In genomic region chr1:239992566-239992965, GRCh38 we compare ENCODE assay signal across 7 cellular contexts.
DNase-seq lines count a peak whose midpoint lies in the region; TF ChIP-seq lines count a peak whose summit lies in the region.
"Not testable (repeated sequence)": the region's sequence is repeated elsewhere in the genome, so short reads cannot be mapped to it uniquely, and the experiment has no call there.

No MANE protein-coding gene starts in this region.

- peak overlapping the region; percentile 35 for H3K4me3 ChIP-seq in WERI-Rb-1 (ENCODE audit: low read depth, low read length)
- H3K4me3 ChIP-seq in esophagus muscularis mucosa, result not testable (repeated sequence)

- peaks cover 14% of the 10 kb centered on the region for H3K9me3 Mint-ChIP-seq in nephron progenitor cell

- peak; percentile 45 for DNase-seq in D341Med (ENCODE audit: low spot score)
- peak; percentile 8 for DNase-seq in ELF-1 (ENCODE audit: low read depth, low spot score)
- peak; percentile 96 for DNase-seq in NCI-H82 (lab: John Stamatoyannopoulos, UW)
- DNase-seq in NCI-H82 treated with DMSO at 0.1 percent for 48 hours (lab: John Stamatoyannopoulos, UW; ENCODE audit: unreplicated experiment), result peak; percentile 93
- DNase-seq in WERI-Rb-1, result peak; percentile 96
- DNase-seq in esophagus muscularis mucosa (ENCODE audit: extremely low spot score), result peak; percentile 78
- not testable (repeated sequence) for DNase-seq in nephron progenitor cell

- H3K9me3 ChIP-seq in WERI-Rb-1 (ENCODE audit: severe bottlenecking); esophagus muscularis mucosa: not testable (repeated sequence)

- H3K4me1 ChIP-seq in esophagus muscularis mucosa, result not testable (repeated sequence)

- not testable (repeated sequence) for TF ChIP-seq EP300 in esophagus muscularis mucosa (IDR thresholded peaks at IDR 0.05)

- TF ChIP-seq POLR2A in esophagus muscularis mucosa (IDR thresholded peaks at IDR 0.05; ENCODE audit: low read depth), result not testable (repeated sequence)

- H3K4me3 Mint-ChIP-seq in nephron progenitor cell, result not testable (repeated sequence)

- peak overlapping the region; percentile 95 for H3K27ac ChIP-seq in WERI-Rb-1
- not testable (repeated sequence) for H3K27ac ChIP-seq in esophagus muscularis mucosa (replicated peaks in 1 of 4)

- WGBS in esophagus muscularis mucosa, result 77% methylated on average over 8 of the region's 8 CpGs

- peaks cover 39% of the 10 kb centered on the region for H3K27me3 Mint-ChIP-seq in nephron progenitor cell (ENCODE audit: low read depth, poor library complexity)

- not testable (repeated sequence) for H3K36me3 ChIP-seq in WERI-Rb-1, esophagus muscularis mucosa

- not testable (repeated sequence) for H3K4me1 Mint-ChIP-seq in nephron progenitor cell

- H3K36me3 Mint-ChIP-seq in nephron progenitor cell (ENCODE audit: low read depth), result not testable (repeated sequence)

- TF ChIP-seq CTCF in WERI-Rb-1 (IDR thresholded peaks at IDR 0.05; ENCODE audit: low read depth, low read length); esophagus muscularis mucosa (IDR thresholded peaks at IDR 0.05); nephron progenitor cell (IDR thresholded peaks at IDR 0.05): not testable (repeated sequence)

- not testable (repeated sequence) for H3K27me3 ChIP-seq in WERI-Rb-1 (ENCODE audit: insufficient read depth, low read depth, severe bottlenecking)
- peaks cover 2 to 32% (median 7%) of the 10 kb centered on the region in 4 donors for H3K27me3 ChIP-seq in esophagus muscularis mucosa

- intact Hi-C loops in esophagus muscularis mucosa (cut with DNase I), result not testable (repeated sequence)

- peak overlapping the region; percentile 18 for H3K27ac Mint-ChIP-seq in nephron progenitor cell
